Comparison of ENCODE assay signal across 8 cellular contexts in the genomic region with DNA sequence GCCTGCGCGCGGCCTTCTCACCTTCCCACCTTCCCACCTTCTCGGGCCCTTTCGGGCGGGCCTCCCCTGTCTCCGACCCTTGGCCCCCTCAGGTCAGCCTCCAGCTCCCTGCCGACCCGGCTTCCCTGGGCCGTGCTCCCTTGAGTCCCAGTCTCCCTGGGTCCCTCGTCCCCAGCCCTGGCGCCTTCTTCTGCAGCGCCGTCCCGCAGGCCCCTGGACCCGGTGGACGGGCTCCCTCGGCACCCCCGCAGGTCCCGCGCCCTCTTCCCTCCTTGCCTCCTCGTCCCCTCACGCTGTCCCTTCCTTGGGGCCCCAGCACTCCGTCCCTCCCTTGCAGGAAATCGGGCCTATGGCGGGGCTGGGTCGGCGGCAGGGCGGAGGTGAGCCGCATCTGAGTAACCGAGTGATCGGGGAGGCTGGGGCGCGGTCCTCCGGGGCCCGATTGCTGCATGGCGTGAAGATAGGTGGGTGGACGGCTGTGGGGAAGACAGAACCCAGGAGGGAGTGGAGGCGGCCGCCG. TPM values are rescaled to one million over a fixed set of nuclear protein-coding genes. Genes with fewer than 3 reads are reported as not detected.
DNase-seq lines count a peak whose midpoint lies in the region; ATAC-seq, FAIRE-seq and TF ChIP-seq lines count a peak whose summit lies in the region.

No MANE protein-coding gene starts in this region.

- H3K9ac ChIP-seq in OCI-LY1 (ENCODE audit: low read length) (peak overlapping the region; percentile 99), iPS-18a (ENCODE audit: low read length) (peak overlapping the region; percentile 97)

- no peaks in the 10 kb centered on the region for H3K9me2 ChIP-seq in OCI-LY1 (ENCODE audit: low read depth, low read length)

- intact Hi-C loops in adrenal gland (cut with DNase I), result loop anchor here in 1 of 2 donors (10.0 kb wide), 1 partner anchor 275 kb away; the partner anchor contains the start of gene SCAI

- WGBS in adrenal gland, 4 donors, result 1 to 4% (median 1%) methylated on average over 11 to 40 of the region's 41 CpGs

- H3K79me2 ChIP-seq in OCI-LY1 (ENCODE audit: insufficient read depth, low read length), result peaks cover 39% of the 10 kb centered on the region

- peak; percentile 1 for ATAC-seq in GM21825 (IDR thresholded peaks at IDR 0.05; ENCODE audit: unreplicated experiment)

- H3K36me3 ChIP-seq in OCI-LY1 (ENCODE audit: insufficient read depth, low read length) (peaks cover 23% of the 10 kb centered on the region; the same call in 1 of the 2 replicates), adrenal gland (replicated peaks in 1 of 2) (peaks cover 0 to 9% of the 10 kb centered on the region in 2 donors), iPS-18a (ENCODE audit: control insufficient read depth, low read depth, low read length) (peaks cover 21% of the 10 kb centered on the region)

- peaks cover 45% of the 10 kb centered on the region for H3K4me1 ChIP-seq in OCI-LY1 (ENCODE audit: insufficient read depth, low read length, severe bottlenecking)
- H3K4me1 ChIP-seq in adrenal gland (replicated peaks in 1 of 2), result peaks cover 40 to 48% of the 10 kb centered on the region in 2 donors
- peaks cover 10% of the 10 kb centered on the region for H3K4me1 ChIP-seq in iPS-18a (ENCODE audit: control insufficient read depth, low read depth, low read length)

- H3F3A ChIP-seq in OCI-LY1 (ENCODE audit: insufficient read depth, low read length), result no peaks in the 10 kb centered on the region

- H3K27me3 ChIP-seq in OCI-LY1 (ENCODE audit: insufficient read depth, low read length) (no peaks in the 10 kb centered on the region), adrenal gland (no peaks in the 10 kb centered on the region), iPS-18a (ENCODE audit: control insufficient read depth, insufficient read depth, low read length) (no peaks in the 10 kb centered on the region)

- H3K4me2 ChIP-seq in OCI-LY1 (ENCODE audit: low read length), result peak overlapping the region; percentile 87

- no peak for TF ChIP-seq POLR2A in adrenal gland (IDR thresholded peaks at IDR 0.05)

- no peak overlapping the region for H2AFZ ChIP-seq in OCI-LY1 (ENCODE audit: low read length)

- TF ChIP-seq CTCF in OCI-LY1 (IDR thresholded peaks at IDR 0.05; ENCODE audit: low read length) (no peak), adrenal gland (IDR thresholded peaks at IDR 0.05) (no peak)

- H3K4me3 ChIP-seq in OCI-LY1 (ENCODE audit: low read depth, low read length, poor library complexity, severe bottlenecking) (peak overlapping the region; percentile 88), adrenal gland (peak overlapping the region; percentile 32 to 100 (median 92)), iPS-18a (ENCODE audit: low read length) (peak overlapping the region; percentile 98)

- DNase-seq in CD1c-positive myeloid dendritic cell (ENCODE audit: extremely low spot score) (peak; percentile 33), adrenal gland (peak in 3 of 7 donors; percentile 45 to 48 (median 47)), NCI-H226 (no peak), frontal cortex (ENCODE audit: low spot score in 2 of 2) (no peak)
- peak; percentile 60 for DNase-seq in stimulated activated CD4-positive, alpha-beta T cell treated with anti-CD3 and anti-CD28 coated beads, Interleukin-1b, Interleukin-23, amount 100 ng/mL, for 48 hours

- H3K9me3 ChIP-seq in OCI-LY1 (ENCODE audit: low read length), result no peaks in the 10 kb centered on the region
- no peaks in the 10 kb centered on the region for H3K9me3 ChIP-seq in adrenal gland (replicated peaks in 1 of 3)
- H3K9me3 ChIP-seq in iPS-18a (ENCODE audit: control insufficient read depth, low read depth, low read length), result no peaks in the 10 kb centered on the region

- H3K27ac ChIP-seq in OCI-LY1 (ENCODE audit: low read depth, low read length, poor library complexity, severe bottlenecking) (peak overlapping the region; percentile 83), adrenal gland (peak overlapping the region; percentile 96 to 99 (median 97)), iPS-18a (ENCODE audit: low read length) (no peak overlapping the region)

- H4K20me1 ChIP-seq in OCI-LY1 (ENCODE audit: insufficient read depth, low read length), result no peaks in the 10 kb centered on the region

- FAIRE-seq in frontal cortex (lab: Jason Lieb, UNC), result no peak

RNA-seq across cellular contexts. Expression of gene ARPC5L, which starts 7.6 kb away (rescaled TPM):
- 10 to 100 TPM; 20.7 to 86.8 (median 37.6) TPM for total RNA-seq in adrenal gland
- 10 to 100 TPM; 35.9 to 97.6 (median 38.4) TPM for polyA plus RNA-seq in adrenal gland
- 10.6 TPM for total RNA-seq in frontal cortex

RNA-seq across cellular contexts. Expression of gene RPL35, which starts 7.8 kb away (rescaled TPM):
- total RNA-seq in adrenal gland, result 1,000 to 10,000 TPM in 7 of 8 donors, 100 to 1,000 TPM in 1; 884 to 1,836 (median 1,225) TPM
- polyA plus RNA-seq in adrenal gland, result 1,000 to 10,000 TPM; 1,560 to 4,952 (median 4,757) TPM
- total RNA-seq in frontal cortex, result 884 TPM

RNA-seq across cellular contexts. Expression of gene WDR38, which starts 16.3 kb away (rescaled TPM):
- total RNA-seq in adrenal gland, result not detected
- under 1 TPM in 1 of 3 donors, not detected in 2; 0.16 TPM for polyA plus RNA-seq in adrenal gland
- total RNA-seq in frontal cortex, result not detected

Comparison
In these comparisons a context has a peak if more than half of its experiments do, and no peak if none do; other contexts are left out.
1. DNase-seq: peak in CD1c-positive myeloid dendritic cell (single experiment) and stimulated activated CD4-positive, alpha-beta T cell treated with anti-CD3 and anti-CD28 coated beads, Interleukin-1b, Interleukin-23, amount 100 ng/mL, for 48 hours (single experiment); none in NCI-H226 (single experiment) and frontal cortex (0 of 2).
2. Peak in every context shown above with its lines, with median percentiles within 50 percentile points of each other: H3K4me3 ChIP-seq.